14 cellular contexts compared by ENCODE assay signal in genomic region chr6:39979461-39980328, GRCh38. TPM values are rescaled to one million over a fixed set of nuclear protein-coding genes. Genes with fewer than 3 reads are reported as not detected.
"Had no signal": no experiment of that assay in that cellular context is flagged by ENCODE, and none has a peak within 500 bp of the region (broad histone marks: within the 10 kb centered on the region; RNA-seq: fewer than 3 reads in every experiment).

No MANE protein-coding gene starts in this region.

- H3K4me1 ChIP-seq: foreskin keratinocyte had no signal

- H3K27ac ChIP-seq: foreskin keratinocyte, SJSA1 had no signal

- H3K4me3 ChIP-seq: heart left ventricle, SJSA1, tibial nerve had no signal

- ATAC-seq: activated T-cell treated with anti-CD3 and anti-CD28 coated beads, Interleukin-2, amount 50 U/mL, for 72 hours; foreskin keratinocyte; left colon had no signal

- H3K27me3 ChIP-seq: heart left ventricle, SJSA1, tibial nerve had no signal

- H3K9me3 ChIP-seq: heart left ventricle, SJSA1, tibial nerve had no signal

- H3K36me3 ChIP-seq: heart left ventricle, SJSA1, tibial nerve had no signal

- DNase-seq: activated CD4-positive, alpha-beta memory T cell treated with anti-CD3 and anti-CD28 coated beads, Interleukin-2, amount 10 ng/mL, durations not matched to agents 7 days and 5 days; activated CD4-positive, alpha-beta T cell treated with anti-CD3 and anti-CD28 coated beads for 1 hour; activated naive CD8-positive, alpha-beta T cell treated with anti-CD3 and anti-CD28 coated beads, Interleukin-2, amount 10 ng/mL, durations not matched to agents 7 days and 5 days; activated T-cell treated with anti-CD3 and anti-CD28 coated beads, Interleukin-2, amount 50 U/mL, for 72 hours; cortex of kidney; foreskin keratinocyte; heart left ventricle; left colon; mesenchymal stem cell; stimulated activated CD4-positive, alpha-beta T cell treated with anti-CD3 and anti-CD28 coated beads, Interleukin-15, amount 100 ng/mL, for 24 hours; stimulated activated CD4-positive, alpha-beta T cell treated with anti-CD3 and anti-CD28 coated beads, Interleukin-4, amount 100 ng/mL, for 24 hours; T-helper 9 cell had no signal

RNA-seq across cellular contexts. Expression of gene MOCS1, which starts 45.4 kb away (rescaled TPM):
- total RNA-seq: activated CD4-positive, alpha-beta memory T cell treated with anti-CD3 and anti-CD28 coated beads, Interleukin-2, amount 10 ng/mL, durations not matched to agents 7 days and 5 days had no signal
